Comparison of ENCODE assay signal across 18 cellular contexts in genomic region chr6:118371955-118372354, GRCh38.
"Had no signal": no experiment of that assay in that cellular context is flagged by ENCODE, and none has a peak within 500 bp of the region (broad histone marks: within the 10 kb centered on the region; RNA-seq: fewer than 3 reads in every experiment).

No MANE protein-coding gene starts in this region.

- H3K27ac ChIP-seq: brain microvascular endothelial cell, pancreas, sigmoid colon, testis, vagina, WERI-Rb-1 had no signal

- H3K27me3 ChIP-seq: brain microvascular endothelial cell, pancreas, sigmoid colon, testis, vagina had no signal

- H3K4me1 ChIP-seq: pancreas, vagina had no signal

- DNase-seq: activated CD4-positive, alpha-beta T cell treated with anti-CD3 and anti-CD28 coated beads, Interleukin-2, amount 50 U/mL, for 1 hour; activated CD4-positive, CD25-positive, alpha-beta regulatory T cell treated with anti-CD3 and anti-CD28 coated beads, Interleukin-2, amount 50 U/mL, for 72 hours; activated T-cell treated with anti-CD3 and anti-CD28 coated beads, Interleukin-2, amount 50 U/mL, for 24 hours; aorta; effector memory CD4-positive, alpha-beta T cell; glutamatergic neuron; hypothalamus; nephron progenitor cell; pancreas; sigmoid colon; stimulated activated CD4-positive, alpha-beta T cell treated with anti-CD3 and anti-CD28 coated beads, Interleukin-4, amount 100 ng/mL, for 1 hour; stimulated activated naive CD4-positive, alpha-beta T cell had no signal

- H3K9me3 ChIP-seq: pancreas, testis, vagina had no signal

- H3K36me3 ChIP-seq: brain microvascular endothelial cell, pancreas, sigmoid colon, vagina, WERI-Rb-1 had no signal

- H3K4me3 ChIP-seq: pancreas, sigmoid colon, testis, vagina had no signal

- ATAC-seq: activated naive CD4-positive, alpha-beta T cell treated with anti-CD3 and anti-CD28 coated beads, Interleukin-2, amount 50 U/mL, for 72 hours; activated T-helper 17 cell treated with anti-CD3 and anti-CD28 coated beads, Interleukin-2, amount 50 U/mL, for 72 hours had no signal
